Comparison of ENCODE assay signal across 11 cellular contexts in genomic region chr22:41305646-41306045, GRCh38.
A peak's percentile ranks its signal among the peaks of the same experiment; 100 is the strongest.
DNase-seq lines count a peak whose midpoint lies in the region; ATAC-seq and FAIRE-seq lines count a peak whose summit lies in the region.
"Had no signal": no experiment of that assay in that cellular context is flagged by ENCODE, and none has a peak within 500 bp of the region (broad histone marks: within the 10 kb centered on the region; RNA-seq: fewer than 3 reads in every experiment).

No MANE protein-coding gene starts in this region.

- DNase-seq in COLO829 (ENCODE audit: low spot score) (peak; percentile 74), RCC 7860 (ENCODE audit: low spot score) (peak; percentile 83), epithelial cell of prostate (ENCODE audit: low read depth, low spot score) (no peak), pons (ENCODE audit: low spot score) (peak; percentile 60), GM19239 (ENCODE audit: insufficient read length, low spot score) (no peak)
- no peak for DNase-seq in stimulated activated naive CD4-positive, alpha-beta T cell (lab: John Stamatoyannopoulos, UW)
- DNase-seq in central memory CD4-positive, alpha-beta T cell = no peak
- DNase-seq: NCI-H1694 treated with DMSO at 0.1 percent for 48 hours, SJCRH30 had no signal

- FAIRE-seq in RCC 7860 (lab: Jason Lieb, UNC) (peak; percentile 92), GM19239 (lab: Jason Lieb, UNC) (no peak)
- FAIRE-seq: G401.6 had no signal

- peak overlapping the region; percentile 36 for H3K27ac ChIP-seq in epithelial cell of prostate
- H3K27ac ChIP-seq: SJCRH30 had no signal

- no peak for ATAC-seq in GM19467 (IDR thresholded peaks at IDR 0.05; ENCODE audit: unreplicated experiment)

Comparison
In these comparisons a context has a peak if more than half of its experiments do, and no peak if none do; other contexts are left out.
1. DNase-seq: peak in COLO829 (single experiment), RCC 7860 (single experiment) and pons (single experiment); none in epithelial cell of prostate (single experiment), stimulated activated naive CD4-positive, alpha-beta T cell (0 of 6), GM19239 (single experiment) and central memory CD4-positive, alpha-beta T cell (single experiment).